Comparison of ENCODE assay signal across 6 cellular contexts in the genomic region with DNA sequence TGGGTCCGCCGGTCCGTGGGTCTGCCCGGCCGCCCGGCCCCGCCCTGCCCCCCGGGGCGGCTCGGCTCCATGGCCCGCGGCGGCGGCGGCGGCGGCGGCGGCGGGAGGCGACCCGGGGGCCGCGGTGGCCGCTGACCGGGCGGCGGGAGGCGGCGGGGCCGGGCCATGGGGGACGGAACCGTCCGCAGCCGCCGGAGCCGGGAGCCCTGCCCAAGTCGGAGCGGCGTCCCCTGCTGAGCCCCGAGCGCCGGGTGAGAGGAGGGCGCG. TPM values are rescaled to one million over a fixed set of nuclear protein-coding genes. Genes with fewer than 3 reads are reported as not detected.
A peak's percentile ranks its signal among the peaks of the same experiment; 100 is the strongest.
DNase-seq lines count a peak whose midpoint lies in the region; ATAC-seq and TF ChIP-seq lines count a peak whose summit lies in the region.
"Had no signal": no experiment of that assay in that cellular context is flagged by ENCODE, and none has a peak within 500 bp of the region (broad histone marks: within the 10 kb centered on the region; RNA-seq: fewer than 3 reads in every experiment).

No MANE protein-coding gene starts in this region.

- DNase-seq in PC-3 (no peak), hepatocyte (ENCODE audit: low spot score) (no peak), upper lobe of left lung (no peak), NOMO-1 treated with DMSO at 0.1 percent for 48 hours (lab: John Stamatoyannopoulos, UW; ENCODE audit: unreplicated experiment) (no peak)
- no peak for DNase-seq in CD4-positive, alpha-beta T cell

- BruUV-seq in PC-3 (replicated peaks; lab: Mats Ljungman, UMichigan) = no TSS peak

- peaks cover 84% of the 10 kb centered on the region for H3K79me2 ChIP-seq in PC-3 (ENCODE audit: low read length)
- H3K79me2 ChIP-seq in hepatocyte = peaks cover 53% of the 10 kb centered on the region

- POLR2A ChIA-PET in PC-3 (lab: Charles Lee; ENCODE audit: unreplicated experiment) = no interaction called here
- POLR2A ChIA-PET in CD4-positive, alpha-beta T cell (lab: Charles Lee) = no interaction called here

- H3K4me1 ChIP-seq in PC-3 (ENCODE audit: insufficient read depth, low read length) (peaks cover 49% of the 10 kb centered on the region), hepatocyte (ENCODE audit: insufficient read depth) (peaks cover 35% of the 10 kb centered on the region), upper lobe of left lung (peaks cover 39 to 64% (median 49%) of the 10 kb centered on the region in 4 donors)

- no peak for TF ChIP-seq EP300 in upper lobe of left lung (IDR thresholded peaks at IDR 0.05)

- no peaks in the 10 kb centered on the region for H3K9me3 ChIP-seq in PC-3 (ENCODE audit: low read length)
- H3K9me3 ChIP-seq in hepatocyte (ENCODE audit: low read depth) = no peaks in the 10 kb centered on the region
- H3K9me3 ChIP-seq in upper lobe of left lung = no peaks in the 10 kb centered on the region
- no peaks in the 10 kb centered on the region for H3K9me3 ChIP-seq in CD4-positive, alpha-beta T cell (ENCODE audit: control insufficient read depth, low read length)

- CTCF ChIA-PET in PC-3 (lab: Charles Lee) = no interaction called here
- CTCF ChIA-PET in CD4-positive, alpha-beta T cell (lab: Charles Lee) = no interaction called here

- no peaks in the 10 kb centered on the region for H3F3A ChIP-seq in PC-3 (ENCODE audit: low read length, unreplicated experiment)

- H3K9me3 Mint-ChIP-seq in CD4-positive, alpha-beta T cell = no peaks in the 10 kb centered on the region
- H3K9me3 Mint-ChIP-seq: neural crest cell had no signal

- no peak overlapping the region for H3K27ac Mint-ChIP-seq in CD4-positive, alpha-beta T cell

- peak overlapping the region; percentile 84 for H3K9ac ChIP-seq in PC-3 (ENCODE audit: low read length)

- WGBS in hepatocyte (ENCODE audit: low lambda C conversion rate, missing lambda C conversion rate) = no CpG with 5 or more reads among the region's 45 CpGs
- WGBS in upper lobe of left lung, 2 donors = 0% methylated on average over 4 of the region's 45 CpGs; no CpG with 5 or more reads in 1 of the 2 donors

- no peak overlapping the region for H3K4me3 Mint-ChIP-seq in CD4-positive, alpha-beta T cell

- H2AFZ ChIP-seq in PC-3 (ENCODE audit: low read length) (peak overlapping the region; percentile 80), hepatocyte (peak overlapping the region; percentile 52)

- TF ChIP-seq CTCF in PC-3 (conservative IDR thresholded peaks at IDR 0.05; ENCODE audit: low read depth, low read length) (no peak), hepatocyte (IDR thresholded peaks at IDR 0.05; ENCODE audit: poor library complexity) (no peak), upper lobe of left lung (IDR thresholded peaks at IDR 0.05) (no peak)
- no peak for TF ChIP-seq CTCF in CD4-positive, alpha-beta T cell (IDR thresholded peaks at IDR 0.05)

- H3K4me2 ChIP-seq in PC-3 (ENCODE audit: low read length) = peak overlapping the region; percentile 97
- peak overlapping the region; percentile 99 for H3K4me2 ChIP-seq in hepatocyte

- H3K9me2 ChIP-seq in PC-3 (replicated peaks; ENCODE audit: low read length) (no peaks in the 10 kb centered on the region), hepatocyte (replicated peaks; ENCODE audit: insufficient read depth) (no peaks in the 10 kb centered on the region)

- H3K27ac ChIP-seq in PC-3 (ENCODE audit: low read length) = peak overlapping the region; percentile 66
- H3K27ac ChIP-seq in hepatocyte = peak overlapping the region; percentile 79
- peak overlapping the region; percentile 28 to 78 (median 68) for H3K27ac ChIP-seq in upper lobe of left lung
- no peak overlapping the region for H3K27ac ChIP-seq in CD4-positive, alpha-beta T cell (ENCODE audit: low read depth, low read length)

- peaks cover 13% of the 10 kb centered on the region for H3K27me3 Mint-ChIP-seq in CD4-positive, alpha-beta T cell

- H3K4me3 ChIP-seq in PC-3 (ENCODE audit: low read length) (peak overlapping the region; percentile 77), hepatocyte (peak overlapping the region; percentile 70), upper lobe of left lung (peak overlapping the region; percentile 74 to 91 (median 82))

- intact Hi-C loops in PC-3 (cut with micrococcal nuclease) = no loop called here
- intact Hi-C loops in CD4-positive, alpha-beta T cell (cut with DNase I, micrococcal nuclease) = loop anchor here in 1 of 2 experiments (5.0 to 10.0 kb wide), 5 partner anchors 376 to 1212 kb away; partner anchors contain the start of genes C1orf50, CDC20, CFAP57 and EBNA1BP2

- no peak for TF ChIP-seq POLR2A in upper lobe of left lung (IDR thresholded peaks at IDR 0.05)

- ATAC-seq in PC-3 = peak; percentile 0; the same call in 1 of the 2 replicates
- ATAC-seq in upper lobe of left lung (ENCODE audit: low FRiP score in 2 of 2) = no peak
- ATAC-seq in CD4-positive, alpha-beta T cell (ENCODE audit: poor library complexity) = no peak

- H4K20me1 ChIP-seq in PC-3 (ENCODE audit: low read length) = peaks cover 23% of the 10 kb centered on the region; the same call in 1 of the 2 replicates
- H4K20me1 ChIP-seq in hepatocyte (ENCODE audit: insufficient read depth, poor library complexity, severe bottlenecking) = peaks cover 30% of the 10 kb centered on the region

- H3K36me3 ChIP-seq in PC-3 (ENCODE audit: low read depth, low read length) (peaks cover 26% of the 10 kb centered on the region), hepatocyte (replicated peaks; ENCODE audit: insufficient read depth, low read depth) (no peaks in the 10 kb centered on the region), upper lobe of left lung (peaks cover 4 to 22% (median 18%) of the 10 kb centered on the region in 4 donors)

- peaks cover 43% of the 10 kb centered on the region for H3K4me1 Mint-ChIP-seq in CD4-positive, alpha-beta T cell (ENCODE audit: low read depth)

- H3K27me3 ChIP-seq in PC-3 (ENCODE audit: low read length) = no peaks in the 10 kb centered on the region
- no peaks in the 10 kb centered on the region for H3K27me3 ChIP-seq in hepatocyte
- no peaks in the 10 kb centered on the region for H3K27me3 ChIP-seq in upper lobe of left lung
- peaks cover 5% of the 10 kb centered on the region for H3K27me3 ChIP-seq in CD4-positive, alpha-beta T cell (ENCODE audit: control insufficient read depth, insufficient read depth, low read length)

- H3K36me3 Mint-ChIP-seq in CD4-positive, alpha-beta T cell (ENCODE audit: low read depth) = peaks cover 47% of the 10 kb centered on the region

RNA-seq across cellular contexts. Expression of gene B4GALT2, which starts 0.2 kb away (rescaled TPM):
- total RNA-seq in PC-3 (2014; rRNA removed) = 103 and 136 TPM in 2 replicates
- total RNA-seq in hepatocyte = 45.7 and 48.2 TPM in 2 replicates
- 68.8 and 73.8 TPM in 2 replicates for polyA plus RNA-seq in hepatocyte
- total RNA-seq in upper lobe of left lung = 10 to 100 TPM; 11.5 to 33.0 (median 18.1) TPM
- under 1 TPM; 0.22 to 0.34 TPM for total RNA-seq in CD4-positive, alpha-beta T cell

RNA-seq across cellular contexts. Expression of gene ATP6V0B, which starts 4.4 kb away (rescaled TPM):
- total RNA-seq in PC-3 (2014; rRNA removed) (207 and 241 TPM in 2 replicates), hepatocyte (195 and 216 TPM in 2 replicates), upper lobe of left lung (100 to 1,000 TPM in 5 of 6 donors, 10 to 100 TPM in 1; 98.0 to 225 (median 161) TPM)
- polyA plus RNA-seq in hepatocyte = 338 and 366 TPM in 2 replicates
- 10 to 100 TPM; 42.9 to 47.0 TPM for total RNA-seq in CD4-positive, alpha-beta T cell

RNA-seq across cellular contexts. Expression of gene DPH2, which starts 9.4 kb away (rescaled TPM):
- total RNA-seq in PC-3 (2014; rRNA removed) (46.3 and 59.0 TPM in 2 replicates), hepatocyte (18.6 and 31.5 TPM in 2 replicates), upper lobe of left lung (10 to 100 TPM; 12.9 to 30.4 (median 16.6) TPM)
- 20.2 and 21.5 TPM in 2 replicates for polyA plus RNA-seq in hepatocyte
- 10 to 100 TPM; 10.3 to 12.0 TPM for total RNA-seq in CD4-positive, alpha-beta T cell

RNA-seq across cellular contexts. Expression of gene CCDC24, which starts 12.2 kb away (rescaled TPM):
- total RNA-seq in PC-3 (2014; rRNA removed) = 10.1 and 21.9 TPM in 2 replicates
- total RNA-seq in hepatocyte = 11.0 and 13.2 TPM in 2 replicates
- 23.7 and 27.7 TPM in 2 replicates for polyA plus RNA-seq in hepatocyte
- 10 to 100 TPM in 3 of 6 donors, 1 to 10 TPM in 3; 7.3 to 14.5 (median 10.0) TPM for total RNA-seq in upper lobe of left lung
- total RNA-seq in CD4-positive, alpha-beta T cell = 1 to 10 TPM in 1 of 2 experiments, under 1 TPM in 1; 0.98 to 1.4 TPM

RNA-seq across cellular contexts. Expression of gene IPO13, which starts 32.4 kb away (rescaled TPM):
- total RNA-seq in PC-3 (2014; rRNA removed) (33.7 and 45.4 TPM in 2 replicates), hepatocyte (20.6 and 21.7 TPM in 2 replicates), upper lobe of left lung (10 to 100 TPM; 16.9 to 46.1 (median 24.1) TPM)
- polyA plus RNA-seq in hepatocyte = 25.4 and 30.7 TPM in 2 replicates
- 1 to 10 TPM; 6.3 to 7.4 TPM for total RNA-seq in CD4-positive, alpha-beta T cell

Comparison
In these comparisons a context has a peak if more than half of its experiments do, and no peak if none do; other contexts are left out.
1. RNA of gene B4GALT2, which starts 0.2 kb away (total RNA-seq): 103 to 136 TPM in PC-3, 45.7 to 48.2 TPM in hepatocyte and 11.5 to 33.0 TPM in upper lobe of left lung; 0.22 to 0.34 TPM in CD4-positive, alpha-beta T cell; every median in the first group is over 4 times any median in the second.
2. Peak in every context shown above with its lines, with median percentiles within 50 percentile points of each other: H3K4me3 ChIP-seq.